In genomic region chrX:72126539-72127140, GRCh38 we compare ENCODE assay signal across 8 cellular contexts. TPM values are rescaled to one million over a fixed set of nuclear protein-coding genes. Genes with fewer than 3 reads are reported as not detected.
DNase-seq lines count a peak whose midpoint lies in the region; ATAC-seq, FAIRE-seq and TF ChIP-seq lines count a peak whose summit lies in the region.

No MANE protein-coding gene starts in this region.

- peak; percentile 44 for ATAC-seq in GM18858 (IDR thresholded peaks at IDR 0.05; ENCODE audit: unreplicated experiment)
- ATAC-seq in HG03159 (IDR thresholded peaks at IDR 0.05; ENCODE audit: unreplicated experiment), result peak; percentile 73
- peak; percentile 91 for ATAC-seq in HepG2

- H3K27ac ChIP-seq in AG04450 (ENCODE audit: low read depth, low read length) (no peak overlapping the region), HepG2 (ENCODE audit: extremely low read length, insufficient read depth, low read length) (no peak overlapping the region)

- TF ChIP-seq EP300 in HepG2 (IDR thresholded peaks at IDR 0.05; ENCODE audit: low read depth in 2 of 2, low read length in 2 of 2), result no peak
- TF ChIP-seq EP300 in HepG2 (CRISPR knock-in tag; IDR thresholded peaks at IDR 0.05; ENCODE audit: borderline replicate concordance), result no peak

- no peak for TF ChIP-seq POLR2A in HepG2 (IDR thresholded peaks at IDR 0.05; ENCODE audit: insufficient read depth in 1 of 2, low read depth in 2 of 2, low read length in 2 of 2)

- no peaks in the 10 kb centered on the region for H3K9me3 ChIP-seq in AG04450 (ENCODE audit: control insufficient read depth, insufficient read depth, low read length)
- H3K9me3 ChIP-seq in HepG2 (ENCODE audit: low read length), result no peaks in the 10 kb centered on the region

- H3K27me3 ChIP-seq in AG04450 (ENCODE audit: control insufficient read depth, insufficient read depth, low read length), result no peaks in the 10 kb centered on the region
- H3K27me3 ChIP-seq in HepG2 (ENCODE audit: control insufficient read depth in 1 of 2, insufficient read depth in 2 of 2, low read length in 2 of 2), result no peaks in the 10 kb centered on the region; a peak in 1 of 5 replicates

- no peaks in the 10 kb centered on the region for H3K79me2 ChIP-seq in HepG2 (ENCODE audit: insufficient read depth, low read length)

- WGBS in HepG2 (ENCODE audit: low lambda C conversion rate), result 25% methylated on average over 5 of the region's 9 CpGs

- BruUV-seq in HepG2 (replicated peaks; lab: Mats Ljungman, UMichigan), result no TSS peak

- H2AFZ ChIP-seq in HepG2 (ENCODE audit: low read length), result no peak overlapping the region

- no peaks in the 10 kb centered on the region for H3K4me1 ChIP-seq in HepG2 (ENCODE audit: insufficient read depth, low read length)

- DNase-seq in AG04450 (ENCODE audit: low read depth, low spot score) (peak; percentile 57), NCI-H460 (ENCODE audit: extremely low read depth, low read depth) (peak; percentile 72), choroid plexus epithelial cell (ENCODE audit: low read depth) (peak; percentile 84), HepG2 (ENCODE audit: low spot score) (peak; percentile 30)
- DNase-seq in activated CD4-positive, alpha-beta T cell treated with anti-CD3 and anti-CD28 coated beads for 24 hours (ENCODE audit: low read depth in 2 of 2), result peak; percentile 69 to 86
- DNase-seq in stimulated activated CD4-positive, alpha-beta T cell treated with anti-CD3 and anti-CD28 coated beads, Interleukin-4, amount 100 ng/mL, for 24 hours, result peak; percentile 83

- no peak for TF ChIP-seq RAD21 in HepG2 (CRISPR knock-in tag; IDR thresholded peaks at IDR 0.05)

- in situ Hi-C loops in HepG2 (cut with HindIII; ENCODE audit: extremely low pct_ligation_motif_present, low pct_unique_long_range_greater_than_20kb), result loop anchor here (10.0 kb wide), 1 partner anchor 132 kb away; no protein-coding TSS in a partner anchor

- CTCF ChIA-PET in AG04450 (lab: Charles Lee), result interaction anchor here (0.6 to 3.2 kb wide), 17 partner anchors 10 to 213 kb away, joined by 3 to 26 read pairs (median 4); no protein-coding TSS in a partner anchor
- CTCF ChIA-PET in HepG2 (lab: Yijun Ruan, JAX; ENCODE audit: low intra/inter-chr PET ratio, low total read pairs), result interaction anchor here (1.1 to 1.2 kb wide), 2 partner anchors 108 to 127 kb away, joined by 3 to 6 read pairs; no protein-coding TSS in a partner anchor

- TF ChIP-seq CTCF in AG04450 (IDR thresholded peaks at IDR 0.05; ENCODE audit: low read depth, low read length), result peak; percentile 81
- peak; percentile 85 for TF ChIP-seq CTCF in choroid plexus epithelial cell (conservative IDR thresholded peaks at IDR 0.05; ENCODE audit: low read depth, low read length)
- TF ChIP-seq CTCF in HepG2 (CRISPR knock-in tag; IDR thresholded peaks at IDR 0.05), result peak; percentile 79

- no peaks in the 10 kb centered on the region for H3K36me3 ChIP-seq in HepG2 (replicated peaks in 1 of 2; ENCODE audit: control insufficient read depth in 1 of 2, insufficient read depth in 2 of 2, low read length in 2 of 2)

- H3K4me3 ChIP-seq in AG04450 (ENCODE audit: low read depth, low read length) (no peak overlapping the region), choroid plexus epithelial cell (ENCODE audit: low read depth, low read length) (no peak overlapping the region), HepG2 (replicated peaks in 1 of 3; ENCODE audit: insufficient read depth in 1 of 3, low read depth in 2 of 3, low read length in 3 of 3) (no peak overlapping the region)

- H4K20me1 ChIP-seq in HepG2 (ENCODE audit: insufficient read depth, low read length), result no peaks in the 10 kb centered on the region

- H3K4me2 ChIP-seq in HepG2 (ENCODE audit: low read depth, low read length), result 0 out of 2 replicates have a peak overlapping the region, but pooled peaks have one; percentile 18

- no peak overlapping the region for H3K9ac ChIP-seq in HepG2 (ENCODE audit: insufficient read depth, low read depth, low read length)

- POLR2A ChIA-PET in AG04450 (lab: Yijun Ruan, JAX), result interaction anchor here (0.5 to 1.4 kb wide), 3 partner anchors 97 to 216 kb away, joined by 4 to 7 read pairs (median 5); partner anchors contain the start of gene NHSL2
- POLR2A ChIA-PET in HepG2 (lab: Yijun Ruan, JAX), result interaction anchor here (1.3 kb wide), 1 partner anchor 55 kb away, joined by 3 read pairs; the partner anchor contains the start of gene PIN4

- intact Hi-C loops in HepG2 (cut with micrococcal nuclease; ENCODE audit: unreplicated experiment), result loop anchor here (1.0 to 5.0 kb wide), 2 partner anchors 109 to 127 kb away; no protein-coding TSS in a partner anchor

- FAIRE-seq in HepG2 (lab: Jason Lieb, UNC), result peak; percentile 93

TF ChIP-seq in HepG2, 621 proteins besides CTCF, POLR2A, EP300 and RAD21:
- TF ChIP-seq ZNF556 (CRISPR knock-in tag; IDR thresholded peaks at IDR 0.05; ENCODE audit: borderline replicate concordance) (no peak), SMC3 (IDR thresholded peaks at IDR 0.05; ENCODE audit: low read length) (0 out of 2 replicates have a peak, but pooled peaks have one; percentile 19), STAG1 (CRISPR knock-in tag; IDR thresholded peaks at IDR 0.05) (peak; percentile 59), FOSL2 (CRISPR knock-in tag; IDR thresholded peaks at IDR 0.05) (peak; percentile 58)

RNA-seq across cellular contexts. Expression of gene RTL5, which starts 5.1 kb away (rescaled TPM):
- 1.7 and 2.9 TPM in 2 replicates for polyA plus RNA-seq in AG04450 (2011; rRNA removed)
- 5.0 and 5.1 TPM in 2 replicates for polyA minus RNA-seq in AG04450 (2011; rRNA and poly(A)+ RNA removed)
- 0.37 and 0.46 TPM in 2 replicates for total RNA-seq in NCI-H460 (2014; rRNA removed; shearing (Covaris generic))
- polyA plus RNA-seq in NCI-H460 (2014; cell fraction: nucleus; rRNA removed), result 0.38 and 1.0 TPM in 2 replicates
- not detected in 2 replicates for total RNA-seq in HepG2 (2016; rRNA removed; fragmentation: Illumina TruSeq; extraction: Trizol)
- total RNA-seq in HepG2 (2016; cell fraction: cytosol; rRNA removed; fragmentation: Illumina TruSeq; extraction: Trizol; ENCODE audit: low read depth), result not detected in 2 replicates
- total RNA-seq in HepG2 (2016; cell fraction: insoluble cytoplasmic fraction; rRNA removed; fragmentation: Illumina TruSeq; extraction: Trizol), result 0.04 TPM in 1 of 2 replicates, not detected in the other
- total RNA-seq in HepG2 (2016; cell fraction: membrane; rRNA removed; fragmentation: Illumina TruSeq; extraction: Trizol), result not detected in 2 replicates
- total RNA-seq in HepG2 (2016; cell fraction: nucleus; rRNA removed; fragmentation: Illumina TruSeq; extraction: Trizol), result not detected in 2 replicates
- 0.01 TPM in 1 of 2 replicates, not detected in the other for polyA plus RNA-seq in HepG2 (2011; rRNA removed)
- not detected in 2 replicates for polyA plus RNA-seq in HepG2 (2011; cell fraction: cytosol; rRNA removed)
- polyA plus RNA-seq in HepG2 (2011; cell fraction: nucleus; rRNA removed), result not detected in 2 replicates
- polyA plus RNA-seq in HepG2 (2012), result not detected in 2 replicates
- polyA plus RNA-seq in HepG2 (2016; cell fraction: cytosol; fragmentation: Illumina TruSeq; extraction: Trizol; ENCODE audit: low read depth), result not detected in 2 replicates
- not detected in 2 replicates for polyA plus RNA-seq in HepG2 (2016; cell fraction: insoluble cytoplasmic fraction; fragmentation: Illumina TruSeq; extraction: Trizol; ENCODE audit: low read depth)
- polyA plus RNA-seq in HepG2 (2016; cell fraction: membrane; fragmentation: Illumina TruSeq; extraction: Trizol; ENCODE audit: low read depth), result not detected in 2 replicates
- 0.11 TPM in 1 of 2 replicates, not detected in the other for polyA plus RNA-seq in HepG2 (2016; cell fraction: nucleus; fragmentation: Illumina TruSeq; extraction: Trizol; ENCODE audit: insufficient read depth, low read depth)
- polyA minus RNA-seq in HepG2 (2011; rRNA and poly(A)+ RNA removed; ENCODE audit: low replicate concordance), result not detected in 2 replicates
- polyA minus RNA-seq in HepG2 (2011; cell fraction: cytosol; rRNA and poly(A)+ RNA removed), result not detected in 2 replicates
- polyA minus RNA-seq in HepG2 (2011; cell fraction: nucleus; rRNA and poly(A)+ RNA removed), result not detected in 2 replicates

RNA-seq across cellular contexts. Expression of gene PIN4, which starts 54.9 kb away (rescaled TPM):
- polyA plus RNA-seq in AG04450 (2011; rRNA removed), result 13.1 and 16.9 TPM in 2 replicates
- polyA minus RNA-seq in AG04450 (2011; rRNA and poly(A)+ RNA removed), result 3.0 and 3.2 TPM in 2 replicates
- 45.1 and 50.8 TPM in 2 replicates for total RNA-seq in NCI-H460 (2014; rRNA removed; shearing (Covaris generic))
- polyA plus RNA-seq in NCI-H460 (2014; cell fraction: nucleus; rRNA removed), result 4.1 and 11.5 TPM in 2 replicates
- total RNA-seq in HepG2 (2016; rRNA removed; fragmentation: Illumina TruSeq; extraction: Trizol), result 29.5 and 43.2 TPM in 2 replicates
- total RNA-seq in HepG2 (2016; cell fraction: cytosol; rRNA removed; fragmentation: Illumina TruSeq; extraction: Trizol; ENCODE audit: low read depth), result 10.7 and 11.2 TPM in 2 replicates
- 30.4 and 46.3 TPM in 2 replicates for total RNA-seq in HepG2 (2016; cell fraction: insoluble cytoplasmic fraction; rRNA removed; fragmentation: Illumina TruSeq; extraction: Trizol)
- 12.8 and 13.8 TPM in 2 replicates for total RNA-seq in HepG2 (2016; cell fraction: membrane; rRNA removed; fragmentation: Illumina TruSeq; extraction: Trizol)
- 15.0 and 15.2 TPM in 2 replicates for total RNA-seq in HepG2 (2016; cell fraction: nucleus; rRNA removed; fragmentation: Illumina TruSeq; extraction: Trizol)
- polyA plus RNA-seq in HepG2 (2011; rRNA removed), result 9.9 and 12.6 TPM in 2 replicates
- 4.8 and 7.0 TPM in 2 replicates for polyA plus RNA-seq in HepG2 (2011; cell fraction: cytosol; rRNA removed)
- polyA plus RNA-seq in HepG2 (2011; cell fraction: nucleus; rRNA removed), result 2.0 and 6.0 TPM in 2 replicates
- 26.8 and 37.1 TPM in 2 replicates for polyA plus RNA-seq in HepG2 (2012)
- 16.6 and 17.5 TPM in 2 replicates for polyA plus RNA-seq in HepG2 (2016; cell fraction: cytosol; fragmentation: Illumina TruSeq; extraction: Trizol; ENCODE audit: low read depth)
- 70.9 and 79.1 TPM in 2 replicates for polyA plus RNA-seq in HepG2 (2016; cell fraction: insoluble cytoplasmic fraction; fragmentation: Illumina TruSeq; extraction: Trizol; ENCODE audit: low read depth)
- polyA plus RNA-seq in HepG2 (2016; cell fraction: membrane; fragmentation: Illumina TruSeq; extraction: Trizol; ENCODE audit: low read depth), result 17.8 and 21.6 TPM in 2 replicates
- 25.2 and 26.0 TPM in 2 replicates for polyA plus RNA-seq in HepG2 (2016; cell fraction: nucleus; fragmentation: Illumina TruSeq; extraction: Trizol; ENCODE audit: insufficient read depth, low read depth)
- polyA minus RNA-seq in HepG2 (2011; rRNA and poly(A)+ RNA removed; ENCODE audit: low replicate concordance), result 1.4 and 2.5 TPM in 2 replicates
- polyA minus RNA-seq in HepG2 (2011; cell fraction: cytosol; rRNA and poly(A)+ RNA removed), result 3.7 and 4.5 TPM in 2 replicates
- 12.4 and 15.5 TPM in 2 replicates for polyA minus RNA-seq in HepG2 (2011; cell fraction: nucleus; rRNA and poly(A)+ RNA removed)

Comparison
In these comparisons a context has a peak if more than half of its experiments do, and no peak if none do; other contexts are left out.
1. DNase-seq: peak in every context shown above with its lines; median percentile 84 in choroid plexus epithelial cell; 83 in stimulated activated CD4-positive, alpha-beta T cell treated with anti-CD3 and anti-CD28 coated beads, Interleukin-4, amount 100 ng/mL, for 24 hours; 78 in activated CD4-positive, alpha-beta T cell treated with anti-CD3 and anti-CD28 coated beads for 24 hours; 72 in NCI-H460; 57 in AG04450; 30 in HepG2.